ENCODE assay signal across 8 cellular contexts in the genomic region with DNA sequence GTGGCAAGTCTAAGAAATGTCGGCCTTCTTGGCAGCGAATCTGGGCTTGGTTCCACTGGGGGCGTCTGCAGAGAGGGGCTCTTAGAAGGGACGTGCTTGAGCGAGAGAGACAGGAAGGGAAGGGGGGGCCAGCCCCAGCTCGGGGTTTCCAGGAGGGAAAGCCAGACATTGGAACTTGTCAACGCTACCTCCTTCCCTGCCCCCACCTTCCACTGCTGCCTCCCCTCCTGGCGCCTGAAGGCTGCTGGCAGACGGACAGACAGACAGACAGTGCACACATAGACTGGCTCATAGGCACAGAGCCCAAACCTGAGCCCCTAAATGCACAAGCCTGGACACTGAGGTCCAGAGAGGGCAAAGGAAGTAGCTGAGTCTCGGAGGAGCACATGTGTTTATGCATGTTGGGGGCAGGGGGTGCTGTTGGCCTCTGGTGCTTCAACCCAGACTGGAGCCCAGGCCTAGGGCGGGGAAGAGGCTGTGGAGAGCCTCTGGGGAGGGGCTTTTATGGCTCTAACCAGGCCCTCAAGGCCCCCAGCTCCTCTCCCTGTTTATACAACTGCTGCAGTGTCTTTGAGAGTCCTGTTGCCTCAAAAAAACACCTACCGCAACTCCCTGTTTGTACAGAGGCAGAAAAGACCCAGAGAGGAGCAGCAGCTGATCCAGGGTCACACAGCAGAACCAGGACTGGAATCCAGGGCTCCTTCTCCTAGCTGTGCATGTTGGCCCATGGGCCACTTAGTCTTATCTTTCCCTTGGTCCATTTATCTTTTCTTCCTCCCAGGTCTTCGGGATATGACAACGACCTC. TPM values are rescaled to one million over a fixed set of nuclear protein-coding genes. Genes with fewer than 3 reads are reported as not detected.
DNase-seq lines count a peak whose midpoint lies in the region; ATAC-seq and TF ChIP-seq lines count a peak whose summit lies in the region.

No MANE protein-coding gene starts in this region.

- H3K4me1 Mint-ChIP-seq in Caco-2 (ENCODE audit: low read depth, unreplicated experiment): peaks cover 69% of the 10 kb centered on the region
- H3K4me1 Mint-ChIP-seq in activated CD8-positive, alpha-beta memory T cell treated with anti-CD3 and anti-CD28 coated beads, Interleukin-2, amount 10 ng/mL, durations not matched to agents 7 days and 5 days: peaks cover 65% of the 10 kb centered on the region

- peak overlapping the region; percentile 36 for H3K27ac Mint-ChIP-seq in Caco-2 (ENCODE audit: unreplicated experiment)
- peak overlapping the region; percentile 94 for H3K27ac Mint-ChIP-seq in activated CD8-positive, alpha-beta memory T cell treated with anti-CD3 and anti-CD28 coated beads, Interleukin-2, amount 10 ng/mL, durations not matched to agents 7 days and 5 days

- H3K27me3 ChIP-seq in Caco-2 (replicated peaks; ENCODE audit: control insufficient read depth, insufficient read depth, low read length): no peaks in the 10 kb centered on the region

- no peaks in the 10 kb centered on the region for H3K9me3 ChIP-seq in Caco-2

- no peaks in the 10 kb centered on the region for H3K9me3 Mint-ChIP-seq in Caco-2 (ENCODE audit: unreplicated experiment)
- H3K9me3 Mint-ChIP-seq in activated CD8-positive, alpha-beta memory T cell treated with anti-CD3 and anti-CD28 coated beads, Interleukin-2, amount 10 ng/mL, durations not matched to agents 7 days and 5 days (ENCODE audit: low read depth): no peaks in the 10 kb centered on the region

- POLR2A ChIA-PET in Caco-2 (lab: Charles Lee): interaction anchor here (0.5 kb wide), 1 partner anchor 52 kb away, joined by 3 read pairs; no protein-coding TSS in a partner anchor

- no peak overlapping the region for H3K4me3 Mint-ChIP-seq in Caco-2 (ENCODE audit: unreplicated experiment)
- H3K4me3 Mint-ChIP-seq in activated CD8-positive, alpha-beta memory T cell treated with anti-CD3 and anti-CD28 coated beads, Interleukin-2, amount 10 ng/mL, durations not matched to agents 7 days and 5 days: peak overlapping the region; percentile 82

- peak in 1 of 2 experiments; percentile 12 for TF ChIP-seq CTCF in Caco-2 (IDR thresholded peaks at IDR 0.05; ENCODE audit: insufficient read depth in 1 of 2, low read depth in 1 of 2, low read length in 1 of 2, severe bottlenecking in 1 of 2, unreplicated experiment in 1 of 2)

- H3K27ac ChIP-seq in epithelial cell of prostate: peak overlapping the region; percentile 79

- no peaks in the 10 kb centered on the region for H3K27me3 Mint-ChIP-seq in Caco-2 (ENCODE audit: insufficient read depth, unreplicated experiment)
- H3K27me3 Mint-ChIP-seq in activated CD8-positive, alpha-beta memory T cell treated with anti-CD3 and anti-CD28 coated beads, Interleukin-2, amount 10 ng/mL, durations not matched to agents 7 days and 5 days: no peaks in the 10 kb centered on the region

- H3K4me3 ChIP-seq in Caco-2 (ENCODE audit: low read depth, low read length): no peak overlapping the region

- peaks cover 6% of the 10 kb centered on the region for H3K36me3 Mint-ChIP-seq in Caco-2 (ENCODE audit: insufficient read depth, unreplicated experiment)
- no peaks in the 10 kb centered on the region for H3K36me3 Mint-ChIP-seq in activated CD8-positive, alpha-beta memory T cell treated with anti-CD3 and anti-CD28 coated beads, Interleukin-2, amount 10 ng/mL, durations not matched to agents 7 days and 5 days

- BruUV-seq in Caco-2 (replicated peaks; lab: Mats Ljungman, UMichigan): no TSS peak

- CTCF ChIA-PET in Caco-2 (lab: Charles Lee): interaction anchor here (0.5 to 1.4 kb wide), 6 partner anchors 15 to 640 kb away, joined by 3 to 5 read pairs (median 4); no protein-coding TSS in a partner anchor
- CTCF ChIA-PET in activated CD8-positive, alpha-beta memory T cell treated with anti-CD3 and anti-CD28 coated beads, Interleukin-2, amount 10 ng/mL, durations not matched to agents 7 days and 5 days (lab: Charles Lee): interaction anchor here (0.9 to 4.1 kb wide), 20 partner anchors 29 to 477 kb away, joined by 3 to 35 read pairs (median 4); a partner anchor contains a TSS

- peak in 1 of 2 experiments; percentile 43 for DNase-seq in Caco-2
- peak; percentile 77 for DNase-seq in NCI-H1694 treated with DMSO at 0.1 percent for 48 hours (lab: John Stamatoyannopoulos, UW)
- peak; percentile 79 for DNase-seq in activated CD8-positive, alpha-beta memory T cell treated with anti-CD3 and anti-CD28 coated beads, Interleukin-2, amount 10 ng/mL, durations not matched to agents 7 days and 5 days
- no peak for DNase-seq in epithelial cell of prostate (ENCODE audit: low read depth, low spot score)
- peak; percentile 60 for DNase-seq in retina
- DNase-seq in SIG-M5 (lab: John Stamatoyannopoulos, UW): no peak

- H3K4me1 ChIP-seq in Caco-2: peaks cover 83% of the 10 kb centered on the region

- peak; percentile 52 for ATAC-seq in activated CD8-positive, alpha-beta memory T cell treated with anti-CD3 and anti-CD28 coated beads, Interleukin-2, amount 10 ng/mL, durations not matched to agents 7 days and 5 days
- ATAC-seq in GM21526 (IDR thresholded peaks at IDR 0.05; ENCODE audit: low FRiP score, unreplicated experiment) (no peak), GM18870 (IDR thresholded peaks at IDR 0.05; ENCODE audit: unreplicated experiment) (no peak)

- no peaks in the 10 kb centered on the region for H3K36me3 ChIP-seq in Caco-2 (ENCODE audit: control insufficient read depth, insufficient read depth, low read length)

- intact Hi-C loops in Caco-2 (cut with micrococcal nuclease; ENCODE audit: unreplicated experiment): no loop called here

RNA-seq across cellular contexts. Expression of a gene that starts 33.1 kb away (rescaled TPM):
- total RNA-seq in Caco-2 (2022): 59.2 and 68.6 TPM in 2 replicates
- total RNA-seq in activated CD8-positive, alpha-beta memory T cell treated with anti-CD3 and anti-CD28 coated beads, Interleukin-2, amount 10 ng/mL, durations not matched to agents 7 days and 5 days: 100 to 1,000 TPM; 113 to 117 TPM

Comparison
In these comparisons a context has a peak if more than half of its experiments do, and no peak if none do; other contexts are left out.
1. DNase-seq: peak in NCI-H1694 treated with DMSO at 0.1 percent for 48 hours (single experiment), activated CD8-positive, alpha-beta memory T cell treated with anti-CD3 and anti-CD28 coated beads, Interleukin-2, amount 10 ng/mL, durations not matched to agents 7 days and 5 days (single experiment) and retina (single experiment); none in epithelial cell of prostate (single experiment) and SIG-M5 (single experiment).